In the genomic region with DNA sequence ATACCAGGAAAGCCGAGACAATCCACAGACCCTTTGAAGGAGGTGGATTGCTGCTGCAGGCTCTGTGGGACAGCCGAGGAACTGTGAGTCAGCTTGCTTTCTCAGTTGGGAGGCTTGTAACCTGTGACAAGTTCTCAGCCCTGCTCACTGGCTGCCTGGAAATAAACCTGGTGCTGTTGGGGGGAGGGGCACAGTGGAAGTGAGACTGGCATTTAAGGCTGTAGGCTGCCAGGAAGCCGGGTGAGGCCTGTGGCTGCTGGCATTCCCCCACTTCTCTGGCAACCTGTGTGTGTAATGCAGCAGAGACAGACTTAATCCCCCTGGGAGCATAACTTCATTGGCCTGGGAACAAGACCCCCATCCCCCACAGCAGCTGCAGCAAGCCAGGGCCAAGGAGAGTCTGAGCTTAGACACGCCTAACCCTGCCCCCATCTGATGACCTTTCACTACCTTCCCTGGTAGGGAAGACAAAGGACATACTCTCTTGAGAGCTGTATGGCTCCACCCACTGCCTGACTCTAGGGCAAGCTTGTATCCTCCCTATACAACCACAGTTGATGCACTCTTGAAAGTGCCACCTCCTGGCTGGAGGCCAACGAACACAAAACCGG, we compare ENCODE assay signal across 8 cellular contexts.
DNase-seq lines count a peak whose midpoint lies in the region; ATAC-seq and TF ChIP-seq lines count a peak whose summit lies in the region.

No MANE protein-coding gene starts in this region.

- H3K36me3 ChIP-seq in CD8-positive, alpha-beta T cell (ENCODE audit: insufficient read depth, low read length): no peaks in the 10 kb centered on the region
- no peaks in the 10 kb centered on the region for H3K36me3 ChIP-seq in uterus

- H3K4me3 ChIP-seq in CD8-positive, alpha-beta T cell (ENCODE audit: low read depth, low read length): no peak overlapping the region
- H3K4me3 ChIP-seq in uterus: no peak overlapping the region

- no peaks in the 10 kb centered on the region for H3K9me3 ChIP-seq in CD8-positive, alpha-beta T cell (ENCODE audit: low read length)
- peaks cover 0 to 3% of the 10 kb centered on the region in 2 donors for H3K9me3 ChIP-seq in uterus

- H3K36me3 Mint-ChIP-seq in CD8-positive, alpha-beta T cell: peaks cover 36% of the 10 kb centered on the region

- ATAC-seq in GM18520 (IDR thresholded peaks at IDR 0.05; ENCODE audit: unreplicated experiment): peak; percentile 87
- ATAC-seq in HG02588 (IDR thresholded peaks at IDR 0.05; ENCODE audit: unreplicated experiment): peak; percentile 88
- no peak for ATAC-seq in CD8-positive, alpha-beta T cell

- H3K9me3 Mint-ChIP-seq in CD8-positive, alpha-beta T cell: peaks cover 23% of the 10 kb centered on the region

- H3K27me3 ChIP-seq in CD8-positive, alpha-beta T cell (ENCODE audit: insufficient read depth, low read length): no peaks in the 10 kb centered on the region
- no peaks in the 10 kb centered on the region for H3K27me3 ChIP-seq in uterus

- no peaks in the 10 kb centered on the region for H3K27me3 Mint-ChIP-seq in CD8-positive, alpha-beta T cell (ENCODE audit: low read depth)

- H3K4me3 Mint-ChIP-seq in CD8-positive, alpha-beta T cell: no peak overlapping the region

- no peak for TF ChIP-seq CTCF in CD8-positive, alpha-beta T cell (IDR thresholded peaks at IDR 0.05)
- no peak for TF ChIP-seq CTCF in uterus (IDR thresholded peaks at IDR 0.05)

- no peak for TF ChIP-seq POLR2A in uterus (IDR thresholded peaks at IDR 0.05)

- intact Hi-C loops in CD8-positive, alpha-beta T cell (cut with DNase I, micrococcal nuclease): no loop called here
- intact Hi-C loops in uterus (cut with DNase I; ENCODE audit: low total_unique reads): no loop called here

- DNase-seq in NCI-H69 (lab: John Stamatoyannopoulos, UW) (peak; percentile 56), iPS-NIHi7 (ENCODE audit: extremely low spot score) (peak; percentile 37), SW 1271 (lab: John Stamatoyannopoulos, UW) (no peak), AG08395 (ENCODE audit: low spot score) (no peak), uterus (no peak)
- DNase-seq in CD8-positive, alpha-beta T cell: no peak

- no peak overlapping the region for H3K27ac ChIP-seq in CD8-positive, alpha-beta T cell (ENCODE audit: low read depth, low read length)
- H3K27ac ChIP-seq in uterus: no peak overlapping the region

- H3K4me1 Mint-ChIP-seq in CD8-positive, alpha-beta T cell (ENCODE audit: low read depth): no peaks in the 10 kb centered on the region

- CTCF ChIA-PET in CD8-positive, alpha-beta T cell (lab: Charles Lee): no interaction called here

- no peak overlapping the region for H3K27ac Mint-ChIP-seq in CD8-positive, alpha-beta T cell

- H3K4me1 ChIP-seq in CD8-positive, alpha-beta T cell (ENCODE audit: insufficient read depth, low read length): no peaks in the 10 kb centered on the region
- H3K4me1 ChIP-seq in uterus: no peaks in the 10 kb centered on the region

- POLR2A ChIA-PET in CD8-positive, alpha-beta T cell (lab: Charles Lee): no interaction called here

Comparison
In these comparisons a context has a peak if more than half of its experiments do, and no peak if none do; other contexts are left out.
1. DNase-seq: peak in NCI-H69 (single experiment) and iPS-NIHi7 (single experiment); none in SW 1271 (0 of 2), AG08395 (single experiment), CD8-positive, alpha-beta T cell (0 of 7) and uterus (0 of 2).